In genomic region chr10:73780301-73780700, GRCh38 we compare ENCODE assay signal across 1 cellular context.
TF ChIP-seq lines count a peak whose summit lies in the region.

No MANE protein-coding gene starts in this region.

TF ChIP-seq in GM12878, 131 proteins besides CTCF, POLR2A, EP300 and RAD21:
- TF ChIP-seq BHLHE40 (IDR thresholded peaks at IDR 0.05; ENCODE audit: borderline replicate concordance in 1 of 2, low read depth in 2 of 2, low read length in 1 of 2), result peak in 1 of 2 experiments; percentile 44; a peak in 2 of 4 replicates
- no peak for TF ChIP-seq CHD2 (IDR thresholded peaks at IDR 0.05; ENCODE audit: borderline replicate concordance, low read depth, low read length)
- TF ChIP-seq MTA2 (IDR thresholded peaks at IDR 0.05; ENCODE audit: low read depth), result 0 out of 2 replicates have a peak, but pooled peaks have one; percentile 3
TF ChIP-seq in GM12878: peak in this region for 2.
